Comparison of ENCODE assay signal across 1 cellular context in the genomic region with DNA sequence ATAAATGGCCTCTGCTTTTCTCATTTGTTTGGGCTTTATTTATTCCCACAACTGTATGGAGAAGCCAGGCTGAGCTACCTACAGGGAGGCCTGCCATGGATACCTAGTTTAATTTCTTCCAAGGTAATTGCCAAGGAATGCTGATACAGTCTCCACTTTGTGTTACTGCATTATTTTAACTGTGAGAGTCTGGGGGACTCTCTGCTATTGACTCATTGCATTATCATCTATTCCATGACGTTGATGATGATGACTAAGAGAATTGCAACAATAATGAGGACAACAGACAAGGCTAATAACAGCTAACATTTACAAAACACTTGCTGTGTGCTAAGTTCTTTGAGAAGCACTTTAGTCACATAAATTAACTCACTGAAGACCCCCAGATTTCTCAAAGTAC.
TF ChIP-seq lines count a peak whose summit lies in the region.

No MANE protein-coding gene starts in this region.

TF ChIP-seq in GM23338, 12 proteins besides CTCF, POLR2A, EP300 and RAD21 (continued from another document):
- TF ChIP-seq, protein P1, sequence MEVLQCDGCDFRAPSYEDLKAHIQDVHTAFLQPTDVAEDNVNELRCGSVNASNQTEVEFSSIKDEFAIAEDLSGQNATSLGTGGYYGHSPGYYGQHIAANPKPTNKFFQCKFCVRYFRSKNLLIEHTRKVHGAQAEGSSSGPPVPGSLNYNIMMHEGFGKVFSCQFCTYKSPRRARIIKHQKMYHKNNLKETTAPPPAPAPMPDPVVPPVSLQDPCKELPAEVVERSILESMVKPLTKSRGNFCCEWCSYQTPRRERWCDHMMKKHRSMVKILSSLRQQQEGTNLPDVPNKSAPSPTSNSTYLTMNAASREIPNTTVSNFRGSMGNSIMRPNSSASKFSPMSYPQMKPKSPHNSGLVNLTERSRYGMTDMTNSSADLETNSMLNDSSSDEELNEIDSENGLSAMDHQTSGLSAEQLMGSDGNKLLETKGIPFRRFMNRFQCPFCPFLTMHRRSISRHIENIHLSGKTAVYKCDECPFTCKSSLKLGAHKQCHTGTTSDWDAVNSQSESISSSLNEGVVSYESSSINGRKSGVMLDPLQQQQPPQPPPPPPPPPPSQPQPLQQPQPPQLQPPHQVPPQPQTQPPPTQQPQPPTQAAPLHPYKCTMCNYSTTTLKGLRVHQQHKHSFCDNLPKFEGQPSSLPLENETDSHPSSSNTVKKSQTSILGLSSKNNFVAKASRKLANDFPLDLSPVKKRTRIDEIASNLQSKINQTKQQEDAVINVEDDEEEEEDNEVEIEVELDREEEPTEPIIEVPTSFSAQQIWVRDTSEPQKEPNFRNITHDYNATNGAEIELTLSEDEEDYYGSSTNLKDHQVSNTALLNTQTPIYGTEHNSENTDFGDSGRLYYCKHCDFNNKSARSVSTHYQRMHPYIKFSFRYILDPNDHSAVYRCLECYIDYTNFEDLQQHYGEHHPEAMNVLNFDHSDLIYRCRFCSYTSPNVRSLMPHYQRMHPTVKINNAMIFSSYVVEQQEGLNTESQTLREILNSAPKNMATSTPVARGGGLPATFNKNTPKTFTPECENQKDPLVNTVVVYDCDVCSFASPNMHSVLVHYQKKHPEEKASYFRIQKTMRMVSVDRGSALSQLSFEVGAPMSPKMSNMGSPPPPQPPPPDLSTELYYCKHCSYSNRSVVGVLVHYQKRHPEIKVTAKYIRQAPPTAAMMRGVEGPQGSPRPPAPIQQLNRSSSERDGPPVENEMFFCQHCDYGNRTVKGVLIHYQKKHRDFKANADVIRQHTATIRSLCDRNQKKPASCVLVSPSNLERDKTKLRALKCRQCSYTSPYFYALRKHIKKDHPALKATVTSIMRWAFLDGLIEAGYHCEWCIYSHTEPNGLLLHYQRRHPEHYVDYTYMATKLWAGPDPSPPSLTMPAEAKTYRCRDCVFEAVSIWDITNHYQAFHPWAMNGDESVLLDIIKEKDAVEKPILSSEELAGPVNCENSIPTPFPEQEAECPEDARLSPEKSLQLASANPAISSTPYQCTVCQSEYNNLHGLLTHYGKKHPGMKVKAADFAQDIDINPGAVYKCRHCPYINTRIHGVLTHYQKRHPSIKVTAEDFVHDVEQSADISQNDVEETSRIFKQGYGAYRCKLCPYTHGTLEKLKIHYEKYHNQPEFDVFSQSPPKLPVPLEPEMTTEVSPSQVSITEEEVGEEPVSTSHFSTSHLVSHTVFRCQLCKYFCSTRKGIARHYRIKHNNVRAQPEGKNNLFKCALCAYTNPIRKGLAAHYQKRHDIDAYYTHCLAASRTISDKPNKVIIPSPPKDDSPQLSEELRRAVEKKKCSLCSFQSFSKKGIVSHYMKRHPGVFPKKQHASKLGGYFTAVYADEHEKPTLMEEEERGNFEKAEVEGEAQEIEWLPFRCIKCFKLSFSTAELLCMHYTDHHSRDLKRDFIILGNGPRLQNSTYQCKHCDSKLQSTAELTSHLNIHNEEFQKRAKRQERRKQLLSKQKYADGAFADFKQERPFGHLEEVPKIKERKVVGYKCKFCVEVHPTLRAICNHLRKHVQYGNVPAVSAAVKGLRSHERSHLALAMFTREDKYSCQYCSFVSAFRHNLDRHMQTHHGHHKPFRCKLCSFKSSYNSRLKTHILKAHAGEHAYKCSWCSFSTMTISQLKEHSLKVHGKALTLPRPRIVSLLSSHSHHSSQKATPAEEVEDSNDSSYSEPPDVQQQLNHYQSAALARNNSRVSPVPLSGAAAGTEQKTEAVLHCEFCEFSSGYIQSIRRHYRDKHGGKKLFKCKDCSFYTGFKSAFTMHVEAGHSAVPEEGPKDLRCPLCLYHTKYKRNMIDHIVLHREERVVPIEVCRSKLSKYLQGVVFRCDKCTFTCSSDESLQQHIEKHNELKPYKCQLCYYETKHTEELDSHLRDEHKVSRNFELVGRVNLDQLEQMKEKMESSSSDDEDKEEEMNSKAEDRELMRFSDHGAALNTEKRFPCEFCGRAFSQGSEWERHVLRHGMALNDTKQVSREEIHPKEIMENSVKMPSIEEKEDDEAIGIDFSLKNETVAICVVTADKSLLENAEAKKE (CRISPR knock-in tag; IDR thresholded peaks at IDR 0.05): no peak
- TF ChIP-seq NANOG (IDR thresholded peaks at IDR 0.05; ENCODE audit: borderline replicate concordance): no peak
- TF ChIP-seq ZNF331 (CRISPR knock-in tag; IDR thresholded peaks at IDR 0.05; ENCODE audit: low read depth): no peak
